ENCODE assay signal across 1 cellular context in the genomic region with DNA sequence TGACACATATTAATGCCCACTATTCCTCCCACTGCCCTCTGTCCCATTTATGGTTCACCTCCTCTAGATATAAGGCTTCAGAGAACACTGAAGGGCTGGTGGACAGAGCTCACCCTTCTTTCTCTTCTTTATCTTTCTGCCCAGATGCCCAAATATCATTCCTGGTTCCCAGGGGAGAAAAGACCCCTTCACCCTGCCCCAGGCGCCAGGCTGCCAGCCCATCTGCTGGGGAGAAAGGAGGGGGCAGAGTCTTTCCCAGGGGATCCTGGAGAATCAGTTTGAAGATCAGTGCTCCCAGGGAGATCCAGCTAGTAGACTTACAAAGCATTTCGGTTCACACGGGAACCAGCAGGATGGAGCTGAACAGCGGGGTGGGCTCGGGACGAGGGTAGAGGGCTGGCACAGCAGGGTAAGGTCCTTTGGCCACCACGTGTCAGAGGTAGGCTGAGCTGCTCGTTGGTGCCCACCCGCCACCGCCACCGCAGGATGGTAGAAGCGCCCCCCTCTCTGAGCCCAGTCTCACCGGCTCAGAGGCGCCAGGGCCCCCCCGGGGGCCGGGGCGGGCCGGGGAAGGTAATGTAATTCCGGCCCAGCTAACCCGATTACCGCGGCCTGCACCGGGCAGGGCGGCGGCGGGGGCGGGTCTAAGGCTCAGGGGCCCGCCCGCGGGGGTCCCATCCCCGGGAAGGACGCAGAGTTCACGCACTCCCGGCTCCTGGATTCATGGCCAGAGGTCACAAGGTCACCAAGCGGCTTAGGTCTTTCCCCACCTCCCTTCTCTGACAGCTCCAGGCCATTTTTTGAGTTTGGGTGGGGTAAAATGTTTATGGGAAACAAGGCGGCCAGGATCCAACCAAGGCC.
TF ChIP-seq lines count a peak whose summit lies in the region.

No MANE protein-coding gene starts in this region.

TF ChIP-seq in SK-N-SH treated with all-trans-retinoic acid at 6 μM for 48 hours, 23 proteins besides CTCF, POLR2A, EP300 and RAD21 (continued from another document):
- TF ChIP-seq CREB5 (CRISPR knock-in tag; IDR thresholded peaks at IDR 0.05; ENCODE audit: low read depth) (no peak), PATZ1 (CRISPR knock-in tag; IDR thresholded peaks at IDR 0.05; ENCODE audit: borderline replicate concordance) (peak; percentile 100), ZFP3 (CRISPR knock-in tag; IDR thresholded peaks at IDR 0.05) (peak; percentile 78), TCF4 (CRISPR knock-in tag; IDR thresholded peaks at IDR 0.05; ENCODE audit: borderline replicate concordance) (peak; percentile 71; the same call in 1 of the 2 replicates), RARB (CRISPR knock-in tag; IDR thresholded peaks at IDR 0.05) (no peak), TOX (CRISPR knock-in tag; IDR thresholded peaks at IDR 0.05; ENCODE audit: borderline replicate concordance) (no peak), PPARA (CRISPR knock-in tag; IDR thresholded peaks at IDR 0.05; ENCODE audit: borderline replicate concordance) (no peak), GLIS3 (CRISPR knock-in tag; IDR thresholded peaks at IDR 0.05) (peak; percentile 67; the same call in 1 of the 2 replicates), BACH2 (CRISPR knock-in tag; IDR thresholded peaks at IDR 0.05; ENCODE audit: borderline replicate concordance) (no peak)
- TF ChIP-seq, protein P1, sequence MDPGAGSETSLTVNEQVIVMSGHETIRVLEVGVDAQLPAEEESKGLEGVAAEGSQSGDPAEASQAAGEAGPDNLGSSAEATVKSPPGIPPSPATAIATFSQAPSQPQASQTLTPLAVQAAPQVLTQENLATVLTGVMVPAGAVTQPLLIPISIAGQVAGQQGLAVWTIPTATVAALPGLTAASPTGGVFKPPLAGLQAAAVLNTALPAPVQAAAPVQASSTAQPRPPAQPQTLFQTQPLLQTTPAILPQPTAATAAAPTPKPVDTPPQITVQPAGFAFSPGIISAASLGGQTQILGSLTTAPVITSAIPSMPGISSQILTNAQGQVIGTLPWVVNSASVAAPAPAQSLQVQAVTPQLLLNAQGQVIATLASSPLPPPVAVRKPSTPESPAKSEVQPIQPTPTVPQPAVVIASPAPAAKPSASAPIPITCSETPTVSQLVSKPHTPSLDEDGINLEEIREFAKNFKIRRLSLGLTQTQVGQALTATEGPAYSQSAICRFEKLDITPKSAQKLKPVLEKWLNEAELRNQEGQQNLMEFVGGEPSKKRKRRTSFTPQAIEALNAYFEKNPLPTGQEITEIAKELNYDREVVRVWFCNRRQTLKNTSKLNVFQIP (CRISPR knock-in tag; IDR thresholded peaks at IDR 0.05; ENCODE audit: borderline replicate concordance, low read depth), result no peak
